In genomic region chr9:16871358-16872151, GRCh38 we compare ENCODE assay signal across 8 cellular contexts. TPM values are rescaled to one million over a fixed set of nuclear protein-coding genes. Genes with fewer than 3 reads are reported as not detected.
A peak's percentile ranks its signal among the peaks of the same experiment; 100 is the strongest.
DNase-seq lines count a peak whose midpoint lies in the region; ATAC-seq and TF ChIP-seq lines count a peak whose summit lies in the region.

No MANE protein-coding gene starts in this region.

- intact Hi-C loops in activated naive CD4-positive, alpha-beta T cell treated with anti-CD3 and anti-CD28 coated beads for 36 hours (cut with micrococcal nuclease): no loop called here

- no peaks in the 10 kb centered on the region for H4K20me1 ChIP-seq in fibroblast of lung (ENCODE audit: control insufficient read depth, extremely low read depth, insufficient read depth, low read length)

- no peak for TF ChIP-seq CTCF in fibroblast of lung (conservative IDR thresholded peaks at IDR 0.05 in 1 of 2, IDR thresholded peaks at IDR 0.05 in 1 of 2; ENCODE audit: low read depth in 1 of 2, low read length in 2 of 2)

- peaks cover 34% of the 10 kb centered on the region for H3K79me2 ChIP-seq in fibroblast of lung (ENCODE audit: control insufficient read depth, insufficient read depth, low read length)

- peak overlapping the region; percentile 66 to 83 (median 74) for H3K4me3 ChIP-seq in fibroblast of lung (replicated peaks in 1 of 4; ENCODE audit: control extremely low read depth in 1 of 4, insufficient read depth in 1 of 4, low read depth in 3 of 4, low read length in 4 of 4)

- no peaks in the 10 kb centered on the region for H3K27me3 ChIP-seq in fibroblast of lung (ENCODE audit: control insufficient read depth, insufficient read depth, low read length)

- ATAC-seq in HG03521 (IDR thresholded peaks at IDR 0.05; ENCODE audit: unreplicated experiment) (no peak), HG03045 (IDR thresholded peaks at IDR 0.05; ENCODE audit: unreplicated experiment) (no peak)

- H3K9me3 ChIP-seq in fibroblast of lung (ENCODE audit: control insufficient read depth, insufficient read depth, low read depth, low read length): no peaks in the 10 kb centered on the region

- CTCF ChIA-PET in activated naive CD4-positive, alpha-beta T cell treated with anti-CD3 and anti-CD28 coated beads for 36 hours (lab: Charles Lee): no interaction called here

- peak overlapping the region; percentile 74 for H3K9ac ChIP-seq in fibroblast of lung (ENCODE audit: insufficient read depth, low read length)

- H3K9me3 Mint-ChIP-seq in activated naive CD4-positive, alpha-beta T cell treated with anti-CD3 and anti-CD28 coated beads for 36 hours: no peaks in the 10 kb centered on the region

- peak overlapping the region; percentile 90 for H3K4me2 ChIP-seq in fibroblast of lung (ENCODE audit: extremely low read depth, insufficient read depth, low read length)

- no peaks in the 10 kb centered on the region for H3K36me3 Mint-ChIP-seq in activated naive CD4-positive, alpha-beta T cell treated with anti-CD3 and anti-CD28 coated beads for 36 hours (ENCODE audit: low read depth)

- no peak for DNase-seq in activated naive CD4-positive, alpha-beta T cell treated with anti-CD3 and anti-CD28 coated beads for 36 hours
- no peak for DNase-seq in activated naive CD4-positive, alpha-beta T cell treated with Interleukin-2 at 50 U/mL for 16 hours
- peak; percentile 60 for DNase-seq in SKM-1 (lab: John Stamatoyannopoulos, UW; ENCODE audit: unreplicated experiment)
- DNase-seq in fibroblast of lung (ENCODE audit: low read depth in 2 of 2): peak; percentile 92 to 94
- peak; percentile 73 for DNase-seq in myocyte (ENCODE audit: low read depth)
- no peak for DNase-seq in activated CD4-positive, alpha-beta T cell treated with anti-CD3 and anti-CD28 coated beads, Interleukin-2, amount 50 U/mL, for 48 hours

- H3K4me1 ChIP-seq in fibroblast of lung (ENCODE audit: control insufficient read depth, extremely low read depth, insufficient read depth, low read length): peaks cover 2% of the 10 kb centered on the region

- H3K27ac ChIP-seq in fibroblast of lung (ENCODE audit: insufficient read depth, low read length): peak overlapping the region; percentile 82

- no peaks in the 10 kb centered on the region for H3K36me3 ChIP-seq in fibroblast of lung (ENCODE audit: control insufficient read depth, insufficient read depth, low read length)

- peaks cover 47% of the 10 kb centered on the region for H3K27me3 Mint-ChIP-seq in activated naive CD4-positive, alpha-beta T cell treated with anti-CD3 and anti-CD28 coated beads for 36 hours (ENCODE audit: low read depth)

- peak overlapping the region; percentile 21 for H3K4me3 Mint-ChIP-seq in activated naive CD4-positive, alpha-beta T cell treated with anti-CD3 and anti-CD28 coated beads for 36 hours

- H3K4me1 Mint-ChIP-seq in activated naive CD4-positive, alpha-beta T cell treated with anti-CD3 and anti-CD28 coated beads for 36 hours (ENCODE audit: low read depth): peaks cover 5% of the 10 kb centered on the region

- H3K27ac Mint-ChIP-seq in activated naive CD4-positive, alpha-beta T cell treated with anti-CD3 and anti-CD28 coated beads for 36 hours: no peak overlapping the region

- peak overlapping the region; percentile 67 for H2AFZ ChIP-seq in fibroblast of lung (ENCODE audit: low read length)

RNA-seq across cellular contexts. Expression of gene BNC2, which starts 1.1 kb away (rescaled TPM):
- not detected for total RNA-seq in activated naive CD4-positive, alpha-beta T cell treated with anti-CD3 and anti-CD28 coated beads for 36 hours
- total RNA-seq in fibroblast of lung (34.7 and 36.2 TPM in 2 replicates), myocyte (31.8 and 32.4 TPM in 2 replicates)
- polyA plus RNA-seq in fibroblast of lung: 27.5 and 39.1 TPM in 2 replicates
- polyA plus RNA-seq in fibroblast of lung (2012): 21.8 and 31.2 TPM in 2 replicates
- 64.8 and 148 TPM in 2 replicates for polyA minus RNA-seq in fibroblast of lung (ENCODE audit: low replicate concordance)
- polyA plus RNA-seq in myocyte (2012): 6.7 TPM

Comparison
In these comparisons a context has a peak if more than half of its experiments do, and no peak if none do; other contexts are left out.
1. DNase-seq: peak in SKM-1 (single experiment), fibroblast of lung (2 of 2) and myocyte (single experiment); none in activated naive CD4-positive, alpha-beta T cell treated with anti-CD3 and anti-CD28 coated beads for 36 hours (single experiment), activated naive CD4-positive, alpha-beta T cell treated with Interleukin-2 at 50 U/mL for 16 hours (single experiment) and activated CD4-positive, alpha-beta T cell treated with anti-CD3 and anti-CD28 coated beads, Interleukin-2, amount 50 U/mL, for 48 hours (0 of 2).
2. RNA of gene BNC2, which starts 1.1 kb away (total RNA-seq): 34.7 to 36.2 TPM in fibroblast of lung and 31.8 to 32.4 TPM in myocyte; not detected in activated naive CD4-positive, alpha-beta T cell treated with anti-CD3 and anti-CD28 coated beads for 36 hours; every median in the first group is over 10 times any median in the second.